ENCODE assay signal across 9 cellular contexts in the genomic region with DNA sequence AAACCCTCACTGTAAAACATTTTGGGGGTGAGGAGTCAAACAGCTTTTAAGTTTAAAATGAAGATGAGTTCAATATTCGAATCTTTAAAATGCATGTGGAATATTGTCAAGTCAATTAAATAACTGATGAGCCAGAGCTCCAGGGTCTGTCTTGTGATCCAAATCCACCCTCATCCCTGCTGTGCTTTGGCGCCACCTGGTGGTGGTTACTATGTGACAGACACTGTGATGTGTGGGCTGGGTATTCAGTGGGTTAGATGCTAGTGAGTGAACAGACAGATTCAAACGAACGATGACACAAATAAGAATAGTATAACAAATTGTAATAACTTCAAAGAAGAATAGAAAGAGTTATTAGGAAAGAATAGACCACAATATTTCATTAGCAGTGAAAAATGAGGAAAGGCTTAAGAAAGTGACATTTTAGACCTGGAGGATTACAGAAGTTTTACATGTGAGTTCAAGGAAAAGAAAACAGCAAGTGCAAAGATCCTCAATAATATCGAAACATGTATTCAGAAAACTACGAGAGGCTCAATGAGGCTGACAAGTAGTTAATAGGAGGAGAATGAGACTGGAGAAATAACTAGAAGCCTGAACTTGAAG. TPM values are rescaled to one million over a fixed set of nuclear protein-coding genes. Genes with fewer than 3 reads are reported as not detected.
DNase-seq lines count a peak whose midpoint lies in the region; ATAC-seq, FAIRE-seq and TF ChIP-seq lines count a peak whose summit lies in the region.
"Had no signal": no experiment of that assay in that cellular context is flagged by ENCODE, and none has a peak within 500 bp of the region (broad histone marks: within the 10 kb centered on the region; RNA-seq: fewer than 3 reads in every experiment).

No MANE protein-coding gene starts in this region.

- TF ChIP-seq EP300 in A549 (IDR thresholded peaks at IDR 0.05): no peak

- no peak overlapping the region for H3K27ac ChIP-seq in A549

- TF ChIP-seq RAD21 in A549 (conservative IDR thresholded peaks at IDR 0.05 in 1 of 2, IDR thresholded peaks at IDR 0.05 in 1 of 2): peak; percentile 62 to 72

- CTCF ChIA-PET in A549 (lab: Yijun Ruan, JAX): interaction anchor here (0.7 to 6.9 kb wide), 13 partner anchors 9 to 1023 kb away, joined by 3 to 93 read pairs (median 4); no protein-coding TSS in a partner anchor

- peak; percentile 32 for FAIRE-seq in A549 (lab: Jason Lieb, UNC)

- ATAC-seq in A549 (peak; percentile 94 to 99), GM18498 (IDR thresholded peaks at IDR 0.05; ENCODE audit: unreplicated experiment) (peak; percentile 97), HG02884 (IDR thresholded peaks at IDR 0.05; ENCODE audit: unreplicated experiment) (peak; percentile 97)

- H3K4me2 ChIP-seq in A549: no peak overlapping the region

- POLR2A ChIA-PET in A549 (lab: Yijun Ruan, JAX): no interaction called here

- intact Hi-C loops in lower leg skin (cut with DNase I; ENCODE audit: low total_unique reads): no loop called here

- H3K9me3 ChIP-seq in A549: no peaks in the 10 kb centered on the region

- TF ChIP-seq POLR2A in A549 (IDR thresholded peaks at IDR 0.05; ENCODE audit: low read length) (no peak), lower leg skin (IDR thresholded peaks at IDR 0.05) (no peak)

- TF ChIP-seq CTCF in A549 (IDR thresholded peaks at IDR 0.05): peak; percentile 86
- TF ChIP-seq CTCF in lower leg skin (IDR thresholded peaks at IDR 0.05): no peak

- DNase-seq in A549 (ENCODE audit: low read depth in 1 of 2, low spot score in 1 of 2) (peak; percentile 43 to 67), NCI-H2107 (lab: John Stamatoyannopoulos, UW) (peak; percentile 4), dedifferentiated amniotic fluid mesenchymal stem cell (ENCODE audit: extremely low spot score) (peak; percentile 79), lower leg skin (ENCODE audit: low spot score in 2 of 2) (peak; percentile 61 to 94)
- DNase-seq in activated CD4-positive, alpha-beta T cell treated with anti-CD3 and anti-CD28 coated beads for 4 hours: peak; percentile 52 to 66
- peak; percentile 50 for DNase-seq in stimulated activated CD8-positive, alpha-beta memory T cell treated with anti-CD3 and anti-CD28 coated beads, Interleukin-12 subunit alpha, Interleukin-12 subunit beta, amount 100 ng/mL, for 1 hour (ENCODE audit: low read depth)

- 1% methylated on average over 6 of the region's 6 CpGs for WGBS in A549 (ENCODE audit: missing lambda C conversion rate)
- 24 to 25% methylated on average over 6 of the region's 6 CpGs for WGBS in lower leg skin, 2 donors

- H3K4me1 ChIP-seq in A549: no peaks in the 10 kb centered on the region

- no peak overlapping the region for H3K4me3 ChIP-seq in A549
- no peak overlapping the region for H3K4me3 ChIP-seq in lower leg skin (ENCODE audit: low read depth, poor library complexity, severe bottlenecking)

TF ChIP-seq in A549, 52 proteins besides CTCF, POLR2A, EP300 and RAD21:
- 0 out of 2 replicates have a peak, but pooled peaks have one; percentile 30 for TF ChIP-seq RFX5 (IDR thresholded peaks at IDR 0.05)
- TF ChIP-seq SMC3 (IDR thresholded peaks at IDR 0.05): peak; percentile 63
- no peak for TF ChIP-seq FOXS1 (CRISPR knock-in tag; IDR thresholded peaks at IDR 0.05)

RNA-seq across cellular contexts. Expression of a gene that starts 51.4 kb away (rescaled TPM):
- polyA plus RNA-seq in A549 (2011; rRNA removed) (0.12 and 0.37 TPM in 2 replicates), A549 (2017; fragmentation: RNase III; extraction: RNeasy Plus Mini Kit Qiagen cat#74134 plus additional on column Dnase treatment) (0.04 to 0.06 TPM (median 0.04 TPM) in 3 replicates)
- polyA plus RNA-seq in A549 (2012; cell fraction: cytosol; rRNA removed): 0.04 and 0.05 TPM in 2 replicates
- 0.11 TPM in 2 replicates for polyA plus RNA-seq in A549 (2012; cell fraction: nucleus; rRNA removed)
- polyA minus RNA-seq in A549 (2011; rRNA and poly(A)+ RNA removed): 0.08 and 0.78 TPM in 2 replicates
- 1 to 10 TPM in 3 of 4 donors, under 1 TPM in 1; 0.84 to 4.3 (median 2.6) TPM for total RNA-seq in lower leg skin
- polyA plus RNA-seq: IgD-negative memory B cell had no signal

Comparison
In these comparisons a context has a peak if more than half of its experiments do, and no peak if none do; other contexts are left out.
1. DNase-seq: peak in every context shown above with its lines; median percentile 79 in dedifferentiated amniotic fluid mesenchymal stem cell; 78 in lower leg skin; 59 in activated CD4-positive, alpha-beta T cell treated with anti-CD3 and anti-CD28 coated beads for 4 hours; 55 in A549; 50 in stimulated activated CD8-positive, alpha-beta memory T cell treated with anti-CD3 and anti-CD28 coated beads, Interleukin-12 subunit alpha, Interleukin-12 subunit beta, amount 100 ng/mL, for 1 hour; 4 in NCI-H2107.